14 cellular contexts compared by ENCODE assay signal in the genomic region with DNA sequence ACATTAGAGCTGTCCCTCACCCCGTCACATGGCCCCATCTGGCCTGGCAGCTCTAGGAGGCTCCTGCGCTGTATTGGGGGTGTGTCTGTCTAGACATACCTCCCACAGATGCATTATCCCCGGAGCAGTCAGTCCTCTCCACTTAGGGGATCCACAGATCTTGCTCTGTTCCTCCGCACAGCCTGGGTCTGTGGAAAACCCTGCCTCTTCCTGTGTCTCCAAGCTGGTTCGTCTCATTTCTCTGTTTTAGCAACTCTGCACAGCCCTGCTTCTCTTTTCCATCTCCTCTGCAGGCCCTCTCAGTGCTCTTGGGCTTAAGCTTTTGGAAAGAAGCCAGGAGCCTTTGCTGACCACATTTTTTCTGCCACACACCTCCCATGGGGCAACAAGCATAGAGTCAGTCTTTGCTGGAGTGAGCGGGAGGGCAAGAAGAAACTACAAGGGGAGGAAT.
DNase-seq lines count a peak whose midpoint lies in the region; ATAC-seq and TF ChIP-seq lines count a peak whose summit lies in the region.
"Had no signal": no experiment of that assay in that cellular context is flagged by ENCODE, and none has a peak within 500 bp of the region (broad histone marks: within the 10 kb centered on the region; RNA-seq: fewer than 3 reads in every experiment).

No MANE protein-coding gene starts in this region.

- H4K20me1 ChIP-seq in osteoblast (ENCODE audit: insufficient read depth, low read length): no peaks in the 10 kb centered on the region

- H3K79me2 ChIP-seq in osteoblast (ENCODE audit: insufficient read depth, low read length): no peaks in the 10 kb centered on the region
- H3K79me2 ChIP-seq: parathyroid adenoma had no signal

- no peaks in the 10 kb centered on the region for H3K4me1 ChIP-seq in osteoblast (ENCODE audit: insufficient read depth, low read length)
- no peaks in the 10 kb centered on the region for H3K4me1 ChIP-seq in mucosa of descending colon (ENCODE audit: low read depth)
- H3K4me1 ChIP-seq: parathyroid adenoma, thyroid gland had no signal

- no peak for TF ChIP-seq CTCF in coronary artery (IDR thresholded peaks at IDR 0.05)
- no peak for TF ChIP-seq CTCF in osteoblast (IDR thresholded peaks at IDR 0.05; ENCODE audit: extremely low read depth, low read depth, low read length)
- no peak for TF ChIP-seq CTCF in mucosa of descending colon (IDR thresholded peaks at IDR 0.05)

- H3K4me2 ChIP-seq in osteoblast (ENCODE audit: insufficient read depth, low read length): no peak overlapping the region

- intact Hi-C loops in mucosa of descending colon (cut with DNase I, micrococcal nuclease): no loop called here

- H3K27me3 ChIP-seq in osteoblast (ENCODE audit: insufficient read depth, low read length): no peaks in the 10 kb centered on the region
- H3K27me3 ChIP-seq: thyroid gland had no signal

- H3K27ac ChIP-seq in coronary artery: peak overlapping the region in 1 of 2 donors; percentile 71
- no peak overlapping the region for H3K27ac ChIP-seq in osteoblast (ENCODE audit: low read depth, low read length)
- H3K27ac ChIP-seq: parathyroid adenoma, thyroid gland had no signal

- ATAC-seq in mucosa of descending colon: no peak

- no peaks in the 10 kb centered on the region for H3K36me3 ChIP-seq in osteoblast (ENCODE audit: insufficient read depth, low read length)
- no peaks in the 10 kb centered on the region for H3K36me3 ChIP-seq in mucosa of descending colon (ENCODE audit: low read depth)
- H3K36me3 ChIP-seq: thyroid gland had no signal

- no peaks in the 10 kb centered on the region for H3K9me3 ChIP-seq in osteoblast (ENCODE audit: low read depth, low read length)
- no peaks in the 10 kb centered on the region for H3K9me3 ChIP-seq in mucosa of descending colon
- H3K9me3 ChIP-seq: thyroid gland had no signal

- H3K4me3 ChIP-seq in coronary artery (no peak overlapping the region), osteoblast (ENCODE audit: insufficient read depth, low read length) (no peak overlapping the region), mucosa of descending colon (no peak overlapping the region)
- H3K4me3 ChIP-seq: thyroid gland had no signal

- H2AFZ ChIP-seq in osteoblast (ENCODE audit: low read length): no peak overlapping the region
- H2AFZ ChIP-seq: parathyroid adenoma had no signal

- DNase-seq in DMS79 (lab: John Stamatoyannopoulos, UW): peak; percentile 66
- DNase-seq in MV-4-11 (lab: John Stamatoyannopoulos, UW): peak; percentile 89
- DNase-seq in coronary artery (ENCODE audit: low spot score): peak; percentile 71
- DNase-seq in osteoblast (ENCODE audit: insufficient read length, low spot score, missing footprints): peak; percentile 88
- no peak for DNase-seq in middle frontal gyrus (ENCODE audit: extremely low spot score, low spot score)
- no peak for DNase-seq in NCI-H446 treated with DMSO at 0.1 percent for 48 hours (lab: John Stamatoyannopoulos, UW)
- DNase-seq in mucosa of descending colon: no peak
- no peak for DNase-seq in effector CD8-positive, alpha-beta T cell (lab: John Stamatoyannopoulos, UW)
- DNase-seq: midbrain; NCI-H1436 treated with DMSO at 0.1 percent for 48 hours; NCI-H526; stimulated activated CD4-positive, alpha-beta T cell treated with anti-CD3 and anti-CD28 coated beads, Interleukin-15, amount 100 ng/mL, for 24 hours; thyroid gland had no signal

Comparison
In these comparisons a context has a peak if more than half of its experiments do, and no peak if none do; other contexts are left out.
1. DNase-seq: peak in DMS79 (single experiment), MV-4-11 (single experiment), coronary artery (single experiment) and osteoblast (single experiment); none in middle frontal gyrus (single experiment), NCI-H446 treated with DMSO at 0.1 percent for 48 hours (single experiment), mucosa of descending colon (0 of 3) and effector CD8-positive, alpha-beta T cell (single experiment).